26 cellular contexts compared by ENCODE assay signal in the genomic region with DNA sequence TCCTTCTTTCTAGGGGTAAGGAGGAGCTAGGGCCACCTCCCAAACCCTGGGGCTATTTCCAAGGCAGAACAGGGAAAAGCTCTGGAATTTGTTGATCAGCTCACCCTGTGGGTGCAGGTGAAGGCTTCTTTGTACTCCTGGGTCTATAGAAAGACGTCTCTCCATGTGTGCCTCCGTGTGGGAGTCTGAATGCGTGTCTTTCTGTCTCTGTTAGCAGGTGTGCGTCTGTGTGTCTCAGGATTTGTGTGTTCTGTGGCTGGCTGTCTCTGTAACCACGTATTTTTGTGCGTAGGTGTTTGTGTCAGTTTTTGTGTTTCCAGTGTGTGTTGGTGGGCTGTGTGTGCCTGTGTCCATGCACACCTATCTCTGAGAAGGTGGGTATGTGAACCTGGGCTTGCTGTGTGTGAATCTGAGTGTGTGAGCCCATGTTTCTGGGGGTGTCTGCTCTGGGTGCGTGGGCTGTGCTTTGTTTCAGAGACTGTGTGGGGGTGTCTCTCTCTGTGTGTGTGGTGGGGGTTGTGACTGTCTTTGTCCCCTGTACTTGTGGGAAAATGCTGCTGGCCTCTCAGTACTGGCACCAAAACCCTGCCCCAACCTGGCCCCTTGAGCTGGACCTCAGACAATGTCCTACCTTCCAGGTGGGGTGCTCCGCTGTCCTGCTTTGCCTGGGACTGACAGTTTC. TPM values are rescaled to one million over a fixed set of nuclear protein-coding genes. Genes with fewer than 3 reads are reported as not detected.
DNase-seq lines count a peak whose midpoint lies in the region; ATAC-seq, FAIRE-seq and TF ChIP-seq lines count a peak whose summit lies in the region.
"Had no signal": no experiment of that assay in that cellular context is flagged by ENCODE, and none has a peak within 500 bp of the region (broad histone marks: within the 10 kb centered on the region; RNA-seq: fewer than 3 reads in every experiment).

No MANE protein-coding gene starts in this region.

- H3K4me1 Mint-ChIP-seq in CD14-positive monocyte (peaks cover 32% of the 10 kb centered on the region), nephron (peaks cover 24% of the 10 kb centered on the region)
- H3K4me1 Mint-ChIP-seq: activated CD8-positive, alpha-beta memory T cell treated with anti-CD3 and anti-CD28 coated beads, Interleukin-2, amount 10 ng/mL, durations not matched to agents 7 days and 5 days had no signal

- H3K4me3 Mint-ChIP-seq in CD14-positive monocyte (peak overlapping the region in 1 of 2 donors; percentile 85), nephron (no peak overlapping the region)
- H3K4me3 Mint-ChIP-seq: activated CD4-positive, alpha-beta T cell treated with anti-CD3 and anti-CD28 coated beads for 36 hours; activated CD8-positive, alpha-beta memory T cell treated with anti-CD3 and anti-CD28 coated beads, Interleukin-2, amount 10 ng/mL, durations not matched to agents 7 days and 5 days; activated naive CD8-positive, alpha-beta T cell; naive thymus-derived CD8-positive, alpha-beta T cell had no signal

- H3K36me3 ChIP-seq in bronchial epithelial cell (ENCODE audit: control insufficient read depth, insufficient read depth, low read length) = no peaks in the 10 kb centered on the region
- H3K36me3 ChIP-seq in GM23248 (ENCODE audit: low read depth) = no peaks in the 10 kb centered on the region
- H3K36me3 ChIP-seq: prostate gland, suprapubic skin had no signal

- no peaks in the 10 kb centered on the region for H3K9me3 ChIP-seq in GM23248 (ENCODE audit: low read depth)
- H3K9me3 ChIP-seq: prostate gland, suprapubic skin had no signal

- H3K27me3 ChIP-seq in bronchial epithelial cell (ENCODE audit: control insufficient read depth, insufficient read depth, low read length) (peaks cover 10% of the 10 kb centered on the region), GM23248 (replicated peaks; ENCODE audit: insufficient read depth) (no peaks in the 10 kb centered on the region)

- 0 out of 2 replicates have a peak, but pooled peaks cover 4% of the 10 kb centered on the region for H3F3A ChIP-seq in GM23248 (ENCODE audit: insufficient read depth)

- no peak overlapping the region for H3K27ac ChIP-seq in GM23248
- H3K27ac ChIP-seq: prostate gland, suprapubic skin had no signal

- H3K27ac Mint-ChIP-seq in CD14-positive monocyte (peak overlapping the region; percentile 38 to 84 (median 68)), nephron (peak overlapping the region; percentile 3 to 56 (median 11))
- H3K27ac Mint-ChIP-seq: activated CD4-positive, alpha-beta T cell treated with anti-CD3 and anti-CD28 coated beads for 36 hours; activated CD8-positive, alpha-beta memory T cell treated with anti-CD3 and anti-CD28 coated beads, Interleukin-2, amount 10 ng/mL, durations not matched to agents 7 days and 5 days; activated naive CD8-positive, alpha-beta T cell; activated T-helper 2 cell treated with anti-CD3 and anti-CD28 coated beads, Interferon-gamma antibody, Interleukin-2, Interleukin-4, amounts not matched to agents 10 μg/mL and 5 μg/mL and 100 μg/mL, durations not matched to agents 14 hours and 24 hours and 36 hours had no signal

- DNase-seq in CD14-positive monocyte (ENCODE audit: low spot score) (no peak), GM13977 (ENCODE audit: low spot score) (peak; percentile 14), bronchial epithelial cell (ENCODE audit: low read depth) (no peak), NOMO-1 treated with dmso at 0.1 percent for 144 hours (lab: John Stamatoyannopoulos, UW; ENCODE audit: unreplicated experiment) (no peak), AG08396 (ENCODE audit: low spot score) (no peak), GM23248 (no peak)
- DNase-seq: activated CD4-positive, alpha-beta T cell treated with anti-CD3 and anti-CD28 coated beads for 36 hours; activated CD8-positive, alpha-beta memory T cell treated with anti-CD3 and anti-CD28 coated beads, Interleukin-2, amount 10 ng/mL, durations not matched to agents 7 days and 5 days; DMS153; Karpas-422; left cardiac atrium; MV-4-11; naive thymus-derived CD8-positive, alpha-beta T cell; NCI-H187 treated with DMSO at 0.1 percent for 48 hours; NCI-H2227 treated with DMSO at 0.1 percent for 48 hours; NCI-H748 treated with DMSO at 0.1 percent for 48 hours; SHP77; SW 1271 had no signal

- intact Hi-C loops in CD14-positive monocyte (cut with micrococcal nuclease) = no loop called here

- H3K79me2 ChIP-seq in GM23248 (ENCODE audit: insufficient read depth) = no peaks in the 10 kb centered on the region

- peaks cover 0 to 5% of the 10 kb centered on the region in 2 donors for H3K36me3 Mint-ChIP-seq in CD14-positive monocyte
- H3K36me3 Mint-ChIP-seq in nephron (ENCODE audit: low read depth) = no peaks in the 10 kb centered on the region
- H3K36me3 Mint-ChIP-seq: activated CD8-positive, alpha-beta memory T cell treated with anti-CD3 and anti-CD28 coated beads, Interleukin-2, amount 10 ng/mL, durations not matched to agents 7 days and 5 days; activated naive CD8-positive, alpha-beta T cell; naive thymus-derived CD8-positive, alpha-beta T cell had no signal

- no peak for ATAC-seq in HG03378 (IDR thresholded peaks at IDR 0.05; ENCODE audit: unreplicated experiment)
- ATAC-seq: activated CD4-positive, alpha-beta T cell treated with anti-CD3 and anti-CD28 coated beads for 36 hours; activated CD8-positive, alpha-beta memory T cell treated with anti-CD3 and anti-CD28 coated beads, Interleukin-2, amount 10 ng/mL, durations not matched to agents 7 days and 5 days; naive thymus-derived CD8-positive, alpha-beta T cell had no signal

- H3K9ac ChIP-seq in GM23248 = no peak overlapping the region

- no peaks in the 10 kb centered on the region for H3K9me2 ChIP-seq in GM23248 (ENCODE audit: insufficient read depth)

- peaks cover 9 to 35% (median 23%) of the 10 kb centered on the region in 3 donors for H3K27me3 Mint-ChIP-seq in CD14-positive monocyte (ENCODE audit: low read depth in 3 of 3)
- H3K27me3 Mint-ChIP-seq in nephron (ENCODE audit: low read depth) = peaks cover 63% of the 10 kb centered on the region

- H3K4me1 ChIP-seq in GM23248 (ENCODE audit: insufficient read depth) = peaks cover 6% of the 10 kb centered on the region
- H3K4me1 ChIP-seq: prostate gland, suprapubic skin had no signal

- peak; percentile 68 for FAIRE-seq in bronchial epithelial cell (lab: Jason Lieb, UNC)
- FAIRE-seq: HTR-8/SVneo, urothelium cell line had no signal

- TF ChIP-seq CTCF in CD14-positive monocyte (IDR thresholded peaks at IDR 0.05) (no peak), GM13977 (IDR thresholded peaks at IDR 0.05; ENCODE audit: extremely low read depth, insufficient read depth, missing control alignments) (no peak), bronchial epithelial cell (IDR thresholded peaks at IDR 0.05; ENCODE audit: insufficient read depth, low read length, severe bottlenecking) (no peak), nephron (IDR thresholded peaks at IDR 0.05; ENCODE audit: unreplicated experiment in 3 of 3) (no peak)

- H3K4me3 ChIP-seq in bronchial epithelial cell (ENCODE audit: low read depth, low read length) (no peak overlapping the region), GM23248 (no peak overlapping the region)
- H3K4me3 ChIP-seq: prostate gland, suprapubic skin had no signal

- 84 to 91% methylated on average over 8 of the region's 8 CpGs for WGBS in GM23248 (ENCODE audit: low coverage in 1 of 2, low lambda C conversion rate in 2 of 2, missing lambda C conversion rate in 2 of 2), 2 experiments

- H2AFZ ChIP-seq in GM23248 = no peak overlapping the region

- in situ Hi-C loops in GM13977 (cut with MboI; ENCODE audit: low pct_unique_long_range_greater_than_20kb, low sequenced_read_pairs, unreplicated experiment) = no loop called here
- in situ Hi-C loops in GM23248 (cut with MboI) = no loop called here

- H3K4me2 ChIP-seq in GM23248 (ENCODE audit: unreplicated experiment) = no peak overlapping the region

- no peaks in the 10 kb centered on the region for H4K20me1 ChIP-seq in GM23248 (ENCODE audit: insufficient read depth)

- H3K9me3 Mint-ChIP-seq in CD14-positive monocyte (peaks cover 0 to 2% (median 0%) of the 10 kb centered on the region in 7 donors), nephron (no peaks in the 10 kb centered on the region)
- H3K9me3 Mint-ChIP-seq: activated T-helper 2 cell treated with anti-CD3 and anti-CD28 coated beads, Interferon-gamma antibody, Interleukin-2, Interleukin-4, amounts not matched to agents 10 μg/mL and 5 μg/mL and 100 μg/mL, durations not matched to agents 14 hours and 24 hours and 36 hours; naive thymus-derived CD8-positive, alpha-beta T cell had no signal

RNA-seq across cellular contexts. Expression of gene ETV3L, which starts 12.7 kb away (rescaled TPM):
- polyA plus RNA-seq in CD14-positive monocyte (under 1 TPM in 1 of 2 donors, not detected in 1; 0.26 TPM), GM23248 (2016; fragmentation: Nextera tagmentation; extraction: Ambion mirVana) (not detected in 2 replicates)
- total RNA-seq in bronchial epithelial cell = not detected in 2 replicates
- total RNA-seq in GM23248 (2014; rRNA removed; shearing (Covaris generic)) = not detected in 2 replicates
- total RNA-seq: activated CD4-positive, alpha-beta T cell treated with anti-CD3 and anti-CD28 coated beads for 36 hours; activated CD8-positive, alpha-beta memory T cell treated with anti-CD3 and anti-CD28 coated beads, Interleukin-2, amount 10 ng/mL, durations not matched to agents 7 days and 5 days; activated T-helper 2 cell treated with anti-CD3 and anti-CD28 coated beads, Interferon-gamma antibody, Interleukin-2, Interleukin-4, amounts not matched to agents 10 μg/mL and 5 μg/mL and 100 μg/mL, durations not matched to agents 14 hours and 24 hours and 36 hours; left cardiac atrium; naive thymus-derived CD8-positive, alpha-beta T cell; prostate gland; suprapubic skin had no signal
- polyA plus RNA-seq: naive thymus-derived CD8-positive, alpha-beta T cell had no signal

RNA-seq across cellular contexts. Expression of gene ETV3, which starts 25.9 kb away (rescaled TPM):
- polyA plus RNA-seq in CD14-positive monocyte = 1 to 10 TPM; 4.8 to 6.3 TPM
- 17.1 and 17.9 TPM in 2 replicates for total RNA-seq in bronchial epithelial cell
- total RNA-seq in GM23248 (2014; rRNA removed; shearing (Covaris generic)) = 10.6 and 21.4 TPM in 2 replicates
- polyA plus RNA-seq in GM23248 (2016; fragmentation: Nextera tagmentation; extraction: Ambion mirVana) = 4.8 and 5.2 TPM in 2 replicates
